Comparison of ENCODE assay signal across 8 cellular contexts in genomic region chr7:19709249-19709578, GRCh38. TPM values are rescaled to one million over a fixed set of nuclear protein-coding genes. Genes with fewer than 3 reads are reported as not detected.
DNase-seq lines count a peak whose midpoint lies in the region; ATAC-seq and TF ChIP-seq lines count a peak whose summit lies in the region.

No MANE protein-coding gene starts in this region.

- peaks cover 49% of the 10 kb centered on the region for H3K4me1 Mint-ChIP-seq in activated naive CD8-positive, alpha-beta T cell (ENCODE audit: low read depth)

- H3K36me3 ChIP-seq in heart left ventricle: peaks cover 0 to 6% (median 0%) of the 10 kb centered on the region in 9 donors
- peaks cover under 1% of the 10 kb centered on the region for H3K36me3 ChIP-seq in mesodermal cell (ENCODE audit: control insufficient read depth, insufficient read depth, low read length)
- no peaks in the 10 kb centered on the region for H3K36me3 ChIP-seq in vagina

- H3K27me3 ChIP-seq in heart left ventricle (no peaks in the 10 kb centered on the region), vagina (no peaks in the 10 kb centered on the region)

- TF ChIP-seq POLR2A in heart left ventricle (IDR thresholded peaks at IDR 0.05) (no peak), vagina (IDR thresholded peaks at IDR 0.05) (no peak)

- peaks cover 0 to 29% (median 18%) of the 10 kb centered on the region in 12 donors for H3K4me1 ChIP-seq in heart left ventricle
- peaks cover 15% of the 10 kb centered on the region for H3K4me1 ChIP-seq in mesodermal cell (ENCODE audit: control insufficient read depth, insufficient read depth, low read length, poor library complexity, severe bottlenecking)
- H3K4me1 ChIP-seq in vagina: peaks cover 27% of the 10 kb centered on the region

- H3K9me3 ChIP-seq in heart left ventricle: no peaks in the 10 kb centered on the region
- H3K9me3 ChIP-seq in mesodermal cell (ENCODE audit: control insufficient read depth, low read length): no peaks in the 10 kb centered on the region
- H3K9me3 ChIP-seq in vagina: no peaks in the 10 kb centered on the region

- peak overlapping the region; percentile 99 for H3K4me3 Mint-ChIP-seq in activated naive CD8-positive, alpha-beta T cell

- H3K36me3 Mint-ChIP-seq in activated naive CD8-positive, alpha-beta T cell: no peaks in the 10 kb centered on the region

- no peaks in the 10 kb centered on the region for H3K27me3 Mint-ChIP-seq in activated naive CD8-positive, alpha-beta T cell

- ATAC-seq in heart left ventricle: no peak

- no peaks in the 10 kb centered on the region for H3K9me3 Mint-ChIP-seq in activated naive CD8-positive, alpha-beta T cell (ENCODE audit: low read depth)

- 53 to 57% (median 55%) methylated on average over 6 of the region's 6 CpGs for WGBS in heart left ventricle, 4 donors
- 70 to 76% methylated on average over 4 to 6 of the region's 6 CpGs for WGBS in mesodermal cell (ENCODE audit: insufficient coverage in 2 of 2), 2 experiments

- DNase-seq in heart left ventricle (no peak), cardiac septum (ENCODE audit: low spot score) (no peak), vagina (ENCODE audit: extremely low spot score in 2 of 2) (no peak), cortex of kidney (lab: John Stamatoyannopoulos, UW) (no peak), GM10266 (ENCODE audit: extremely low spot score) (no peak)
- DNase-seq in NK-92 treated with Interleukin-12 subunit alpha and Interleukin-12 subunit beta, amount 100 ng/mL, for 24 hours (lab: John Stamatoyannopoulos, UW): no peak

- peak overlapping the region; percentile 93 for H3K27ac Mint-ChIP-seq in activated naive CD8-positive, alpha-beta T cell

- peak overlapping the region; percentile 69 to 96 (median 84) for H3K4me3 ChIP-seq in heart left ventricle
- H3K4me3 ChIP-seq in mesodermal cell (ENCODE audit: extremely low read depth, insufficient read depth, low read length, poor library complexity, severe bottlenecking): peak overlapping the region; percentile 84
- H3K4me3 ChIP-seq in vagina: peak overlapping the region; percentile 86

- intact Hi-C loops in heart left ventricle (cut with DNase I): loop anchor here in 1 of 10 donors (2.0 kb wide), 1 partner anchor 890 kb away; no protein-coding TSS in a partner anchor
- intact Hi-C loops in cardiac septum (cut with DNase I): no loop called here
- intact Hi-C loops in vagina (cut with DNase I): no loop called here

- TF ChIP-seq CTCF in heart left ventricle (IDR thresholded peaks at IDR 0.05) (peak in 3 of 12 donors; percentile 2 to 22 (median 7)), vagina (IDR thresholded peaks at IDR 0.05) (no peak), GM10266 (IDR thresholded peaks at IDR 0.05; ENCODE audit: control insufficient read depth, insufficient read depth, low read depth, missing control alignments) (no peak)

- H3K27ac ChIP-seq in heart left ventricle (peak overlapping the region in 7 of 12 donors; percentile 17 to 86 (median 68)), mesodermal cell (ENCODE audit: low read depth, low read length, severe bottlenecking) (no peak overlapping the region), vagina (peak overlapping the region; percentile 73)

RNA-seq across cellular contexts. Expression of gene POLR1F, which starts 0.4 kb away (rescaled TPM):
- 10 to 100 TPM in 5 of 9 donors, 1 to 10 TPM in 4; 6.5 to 12.4 (median 10.3) TPM for total RNA-seq in heart left ventricle
- polyA plus RNA-seq in heart left ventricle: 10 to 100 TPM in 1 of 2 donors, 1 to 10 TPM in 1; 4.6 to 10.6 TPM
- total RNA-seq in cardiac septum: 9.1 TPM
- 12.6 TPM for polyA plus RNA-seq in mesodermal cell (2013, experiment 1 of 2)
- polyA plus RNA-seq in mesodermal cell (2013, experiment 2 of 2): 15.1 TPM
- 9.1 TPM for total RNA-seq in vagina
